In genomic region chr20:63741354-63741675, GRCh38 we compare ENCODE assay signal across 10 cellular contexts. TPM values are rescaled to one million over a fixed set of nuclear protein-coding genes. Genes with fewer than 3 reads are reported as not detected.
DNase-seq lines count a peak whose midpoint lies in the region; ATAC-seq, FAIRE-seq and TF ChIP-seq lines count a peak whose summit lies in the region.
"Had no signal": no experiment of that assay in that cellular context is flagged by ENCODE, and none has a peak within 500 bp of the region (broad histone marks: within the 10 kb centered on the region; RNA-seq: fewer than 3 reads in every experiment).

No MANE protein-coding gene starts in this region.

- CTCF ChIA-PET in K562 (lab: Yijun Ruan, JAX; ENCODE audit: low intra/inter-chr PET ratio), result no interaction called here

- intact Hi-C loops in K562 (cut with micrococcal nuclease) (no loop called here), lower lobe of right lung (cut with DNase I) (no loop called here), transverse colon (cut with DNase I; ENCODE audit: low total_unique reads) (no loop called here)

- H3K4me2 ChIP-seq in K562 (ENCODE audit: insufficient read depth, low read length), result peak overlapping the region; percentile 84

- POLR2A ChIA-PET in K562 (lab: Yijun Ruan, JAX), result interaction anchor here (0.5 to 2.0 kb wide), 11 partner anchors 9 to 205 kb away, joined by 3 to 7 read pairs (median 3); partner anchors contain the start of genes ARFRP1 and ZGPAT

- H3K9me3 ChIP-seq in K562 (replicated peaks; ENCODE audit: control insufficient read depth, insufficient read depth, low read depth, low read length) (no peaks in the 10 kb centered on the region), lower lobe of right lung (no peaks in the 10 kb centered on the region), transverse colon (no peaks in the 10 kb centered on the region)

- 41% methylated on average over 6 of the region's 6 CpGs for WGBS in K562 (ENCODE audit: insufficient coverage, low coverage, missing lambda C conversion rate)
- WGBS in transverse colon (ENCODE audit: low coverage in 1 of 2), 2 donors, result 64% methylated on average over 3 of the region's 6 CpGs; no CpG with 5 or more reads in 1 of the 2 donors

- H3K27me3 ChIP-seq in K562 (ENCODE audit: control insufficient read depth in 2 of 2, insufficient read depth in 2 of 2, low read length in 2 of 2) (no peaks in the 10 kb centered on the region), lower lobe of right lung (ENCODE audit: low read depth) (no peaks in the 10 kb centered on the region), transverse colon (no peaks in the 10 kb centered on the region)

- DNase-seq in activated effector memory CD4-positive, alpha-beta T cell treated with anti-CD3 and anti-CD28 coated beads, Interleukin-2, amount 50 U/mL, for 16 hours, result peak; percentile 64
- DNase-seq in activated effector memory CD4-positive, alpha-beta T cell treated with Interleukin-2 at 50 U/mL for 16 hours, result no peak
- DNase-seq in K562 (ENCODE audit: extremely low read depth in 1 of 4, low spot score in 3 of 4) (peak in 2 of 4 experiments; percentile 6 to 18), lower lobe of right lung (no peak), transverse colon (no peak), GM19239 (ENCODE audit: insufficient read length, low spot score) (no peak), dedifferentiated amniotic fluid mesenchymal stem cell (ENCODE audit: extremely low spot score) (no peak)
- DNase-seq: NCI-H2081 treated with DMSO at 0.1 percent for 48 hours had no signal

- H3K27ac ChIP-seq in K562 (ENCODE audit: extremely low read depth, low read depth, low read length) (peak overlapping the region; percentile 82), lower lobe of right lung (peak overlapping the region; percentile 85), transverse colon (peak overlapping the region; percentile 89 to 98 (median 91))

- TF ChIP-seq POLR2A in K562 (conservative IDR thresholded peaks at IDR 0.05) (no peak), transverse colon (IDR thresholded peaks at IDR 0.05) (no peak)

- no peaks in the 10 kb centered on the region for H3K9me1 ChIP-seq in K562 (ENCODE audit: control insufficient read depth, insufficient read depth, low read length)

- TF ChIP-seq RAD21 in K562 (CRISPR knock-in tag; conservative IDR thresholded peaks at IDR 0.05 in 1 of 2, IDR thresholded peaks at IDR 0.05 in 1 of 2), result no peak

- BruUV-seq in K562 (replicated peaks; lab: Mats Ljungman, UMichigan), result no TSS peak

- in situ Hi-C loops in K562 (cut with MboI), result no loop called here
- in situ Hi-C loops in transverse colon (cut with MboI; ENCODE audit: low pct_ligation_motif_present in 1 of 4, low pct_unique_long_range_greater_than_20kb in 1 of 4, low sequenced_read_pairs in 3 of 4), result no loop called here

- no peak for ATAC-seq in K562
- ATAC-seq in lower lobe of right lung, result no peak
- no peak for ATAC-seq in HG03378 (IDR thresholded peaks at IDR 0.05; ENCODE audit: unreplicated experiment)

- H3K9ac ChIP-seq in K562 (ENCODE audit: insufficient read depth in 1 of 2, low read depth in 2 of 2, low read length in 2 of 2), result peak overlapping the region; percentile 82 to 96

- FAIRE-seq in K562 (lab: Jason Lieb, UNC) (no peak), GM19239 (lab: Jason Lieb, UNC) (no peak)

- H4K20me1 ChIP-seq in K562 (replicated peaks; ENCODE audit: control insufficient read depth, insufficient read depth, low read length), result no peaks in the 10 kb centered on the region; the same call in 1 of the 2 replicates

- peaks cover 11 to 78% of the 10 kb centered on the region in 2 experiments for H3K4me1 ChIP-seq in K562 (replicated peaks in 1 of 2; ENCODE audit: control insufficient read depth in 2 of 2, insufficient read depth in 2 of 2, low read length in 2 of 2)
- H3K4me1 ChIP-seq in lower lobe of right lung, result peaks cover 36% of the 10 kb centered on the region
- H3K4me1 ChIP-seq in transverse colon, result peaks cover 33 to 47% (median 43%) of the 10 kb centered on the region in 4 donors

- TF ChIP-seq CTCF in K562 (IDR thresholded peaks at IDR 0.05 in 2 of 3, conservative IDR thresholded peaks at IDR 0.05 in 1 of 3; ENCODE audit: insufficient read depth in 2 of 3, low read depth in 1 of 3, low read length in 3 of 3) (no peak), lower lobe of right lung (IDR thresholded peaks at IDR 0.05) (no peak), transverse colon (IDR thresholded peaks at IDR 0.05) (no peak)

- peaks cover 39% of the 10 kb centered on the region; the same call in 1 of the 3 replicates for H3K36me3 ChIP-seq in K562 (ENCODE audit: control insufficient read depth, insufficient read depth, low read length)
- H3K36me3 ChIP-seq in lower lobe of right lung, result peaks cover 36% of the 10 kb centered on the region
- no peaks in the 10 kb centered on the region for H3K36me3 ChIP-seq in transverse colon

- no peak for TF ChIP-seq EP300 in K562 (IDR thresholded peaks at IDR 0.05; ENCODE audit: low read length)
- no peak for TF ChIP-seq EP300 in transverse colon (IDR thresholded peaks at IDR 0.05; ENCODE audit: low read depth)

- peak overlapping the region; percentile 70; the same call in 1 of the 2 replicates for H2AFZ ChIP-seq in K562 (ENCODE audit: low read depth, low read length)

- H3K4me3 ChIP-seq in K562 (peak overlapping the region; percentile 66), lower lobe of right lung (peak overlapping the region; percentile 73), transverse colon (peak overlapping the region in 2 of 4 donors; percentile 63 to 72)

- peaks cover 16% of the 10 kb centered on the region for H3K79me2 ChIP-seq in K562 (ENCODE audit: control insufficient read depth, insufficient read depth, low read length)

RNA-seq across cellular contexts. Expression of gene SLC2A4RG, which starts 1.7 kb away (rescaled TPM):
- 22.0 and 60.9 TPM in 2 replicates for total RNA-seq in K562 (2011; cell fraction: chromatin; rRNA removed; ENCODE audit: low replicate concordance)
- total RNA-seq in K562 (2011; cell fraction: nucleolus; rRNA removed), result 104 and 105 TPM in 2 replicates
- 35.7 and 41.6 TPM in 2 replicates for total RNA-seq in K562 (2011; cell fraction: nucleoplasm; rRNA removed)
- total RNA-seq in K562 (2014; rRNA removed) (62.7 and 92.2 TPM in 2 replicates), K562 (2014; rRNA removed; fragmentation: Illumina TruSeq; extraction: Trizol) (8.2 and 8.3 TPM in 2 replicates), K562 (2015; rRNA removed; fragmentation: Illumina TruSeq; extraction: Trizol) (26.5 and 28.3 TPM in 2 replicates), K562 (2021) (97.3 and 104 TPM in 2 replicates), lower lobe of right lung (50.5 TPM), transverse colon (10 to 100 TPM; 26.3 to 50.2 (median 47.7) TPM)
- polyA plus RNA-seq in K562 (2011; rRNA removed) (29.5 and 48.0 TPM in 2 replicates), K562 (2014; fragmentation: Illumina TruSeq; extraction: Trizol) (10.3 and 24.9 TPM in 2 replicates), K562 (2014; fragmentation: Nextera tagmentation; extraction: Ambion mirVana) (1 to 10 TPM in 1 of 2 experiments, under 1 TPM in 1; 0.34 to 1.1 TPM), K562 (2014; rRNA removed) (62.6 and 84.4 TPM in 2 replicates)
- polyA plus RNA-seq in K562 (2011; cell fraction: cytosol; rRNA removed), result 27.4 and 73.4 TPM in 2 replicates
- 238 and 316 TPM in 2 replicates for polyA plus RNA-seq in K562 (2011; cell fraction: nucleus; rRNA removed)
- 65.5 and 70.1 TPM in 2 replicates for polyA plus RNA-seq in K562 (2012)
- polyA minus RNA-seq in K562 (2011; rRNA and poly(A)+ RNA removed), result 1.6 and 4.4 TPM in 2 replicates
- polyA minus RNA-seq in K562 (2011; cell fraction: cytosol; rRNA and poly(A)+ RNA removed), result 14.8 and 20.6 TPM in 2 replicates
- polyA minus RNA-seq in K562 (2011; cell fraction: nucleus; rRNA and poly(A)+ RNA removed), result 47.3 and 53.0 TPM in 2 replicates

RNA-seq across cellular contexts. Expression of gene LIME1, which starts 4.9 kb away (rescaled TPM):
- total RNA-seq in K562 (2011; cell fraction: chromatin; rRNA removed; ENCODE audit: low replicate concordance), result 6.7 and 27.9 TPM in 2 replicates
- total RNA-seq in K562 (2011; cell fraction: nucleolus; rRNA removed), result 29.6 and 36.2 TPM in 2 replicates
- 12.0 and 12.1 TPM in 2 replicates for total RNA-seq in K562 (2011; cell fraction: nucleoplasm; rRNA removed)
- 9.5 and 12.7 TPM in 2 replicates for total RNA-seq in K562 (2014; rRNA removed)
- total RNA-seq in K562 (2014; rRNA removed; fragmentation: Illumina TruSeq; extraction: Trizol), result 0.11 and 0.32 TPM in 2 replicates
- 2.7 and 2.8 TPM in 2 replicates for total RNA-seq in K562 (2015; rRNA removed; fragmentation: Illumina TruSeq; extraction: Trizol)
- 9.3 and 10.2 TPM in 2 replicates for total RNA-seq in K562 (2021)
- polyA plus RNA-seq in K562 (2011; rRNA removed), result 1.5 and 3.9 TPM in 2 replicates
- polyA plus RNA-seq in K562 (2011; cell fraction: cytosol; rRNA removed), result 4.5 and 15.8 TPM in 2 replicates
- 37.1 and 90.0 TPM in 2 replicates for polyA plus RNA-seq in K562 (2011; cell fraction: nucleus; rRNA removed)
- polyA plus RNA-seq in K562 (2012), result 5.5 and 10.7 TPM in 2 replicates
- polyA plus RNA-seq in K562 (2014; fragmentation: Illumina TruSeq; extraction: Trizol), result 0.83 and 2.3 TPM in 2 replicates
- not detected for polyA plus RNA-seq in K562 (2014; fragmentation: Nextera tagmentation; extraction: Ambion mirVana)
- polyA plus RNA-seq in K562 (2014; rRNA removed), result 17.1 and 20.2 TPM in 2 replicates
- 0.06 and 0.25 TPM in 2 replicates for polyA minus RNA-seq in K562 (2011; rRNA and poly(A)+ RNA removed)
- 1.2 and 1.5 TPM in 2 replicates for polyA minus RNA-seq in K562 (2011; cell fraction: cytosol; rRNA and poly(A)+ RNA removed)
- 4.7 and 7.7 TPM in 2 replicates for polyA minus RNA-seq in K562 (2011; cell fraction: nucleus; rRNA and poly(A)+ RNA removed)
- 8.7 TPM for total RNA-seq in lower lobe of right lung
- 10 to 100 TPM; 24.4 to 91.1 (median 44.0) TPM for total RNA-seq in transverse colon

RNA-seq across cellular contexts. Expression of gene ZGPAT, which starts 33.5 kb away (rescaled TPM):
- 20.3 and 73.7 TPM in 2 replicates for total RNA-seq in K562 (2011; cell fraction: chromatin; rRNA removed; ENCODE audit: low replicate concordance)
- 43.4 and 48.4 TPM in 2 replicates for total RNA-seq in K562 (2011; cell fraction: nucleolus; rRNA removed)
- 35.6 and 47.3 TPM in 2 replicates for total RNA-seq in K562 (2011; cell fraction: nucleoplasm; rRNA removed)
- 19.4 and 26.6 TPM in 2 replicates for total RNA-seq in K562 (2014; rRNA removed)
- total RNA-seq in K562 (2014; rRNA removed; fragmentation: Illumina TruSeq; extraction: Trizol), result 2.2 and 2.4 TPM in 2 replicates
- total RNA-seq in K562 (2015; rRNA removed; fragmentation: Illumina TruSeq; extraction: Trizol), result 7.9 and 8.4 TPM in 2 replicates
- total RNA-seq in K562 (2021), result 22.5 and 25.4 TPM in 2 replicates
- polyA plus RNA-seq in K562 (2011; rRNA removed), result 7.4 and 10.7 TPM in 2 replicates
- polyA plus RNA-seq in K562 (2011; cell fraction: cytosol; rRNA removed), result 6.2 and 15.4 TPM in 2 replicates
- polyA plus RNA-seq in K562 (2011; cell fraction: nucleus; rRNA removed), result 40.8 and 67.3 TPM in 2 replicates
- 14.8 and 18.0 TPM in 2 replicates for polyA plus RNA-seq in K562 (2012)
- 5.6 and 10.9 TPM in 2 replicates for polyA plus RNA-seq in K562 (2014; fragmentation: Illumina TruSeq; extraction: Trizol)
- under 1 TPM; 0.14 to 0.21 TPM for polyA plus RNA-seq in K562 (2014; fragmentation: Nextera tagmentation; extraction: Ambion mirVana)
- polyA plus RNA-seq in K562 (2014; rRNA removed), result 24.1 and 27.7 TPM in 2 replicates
- polyA minus RNA-seq in K562 (2011; rRNA and poly(A)+ RNA removed), result 2.7 and 4.6 TPM in 2 replicates
- 11.6 and 12.8 TPM in 2 replicates for polyA minus RNA-seq in K562 (2011; cell fraction: cytosol; rRNA and poly(A)+ RNA removed)
- polyA minus RNA-seq in K562 (2011; cell fraction: nucleus; rRNA and poly(A)+ RNA removed), result 9.8 and 11.2 TPM in 2 replicates
- 27.2 TPM for total RNA-seq in lower lobe of right lung
- total RNA-seq in transverse colon, result 100 to 1,000 TPM in 2 of 4 donors, 10 to 100 TPM in 2; 29.1 to 346 (median 76.5) TPM

RNA-seq across cellular contexts. Expression of gene ARFRP1, which starts 33.5 kb away (rescaled TPM):
- 98.6 and 222 TPM in 2 replicates for total RNA-seq in K562 (2011; cell fraction: chromatin; rRNA removed; ENCODE audit: low replicate concordance)
- 116 and 124 TPM in 2 replicates for total RNA-seq in K562 (2011; cell fraction: nucleolus; rRNA removed)
- 75.6 and 81.5 TPM in 2 replicates for total RNA-seq in K562 (2011; cell fraction: nucleoplasm; rRNA removed)
- total RNA-seq in K562 (2014; rRNA removed), result 64.3 and 74.1 TPM in 2 replicates
- total RNA-seq in K562 (2014; rRNA removed; fragmentation: Illumina TruSeq; extraction: Trizol), result 16.1 and 19.1 TPM in 2 replicates
- total RNA-seq in K562 (2015; rRNA removed; fragmentation: Illumina TruSeq; extraction: Trizol), result 37.3 and 37.7 TPM in 2 replicates
- total RNA-seq in K562 (2021), result 64.0 and 78.9 TPM in 2 replicates
- polyA plus RNA-seq in K562 (2011; rRNA removed), result 37.5 and 39.5 TPM in 2 replicates
- 52.0 and 57.8 TPM in 2 replicates for polyA plus RNA-seq in K562 (2011; cell fraction: cytosol; rRNA removed)
- polyA plus RNA-seq in K562 (2011; cell fraction: nucleus; rRNA removed), result 132 and 147 TPM in 2 replicates
- polyA plus RNA-seq in K562 (2012), result 44.1 and 48.2 TPM in 2 replicates
- 20.0 and 36.3 TPM in 2 replicates for polyA plus RNA-seq in K562 (2014; fragmentation: Illumina TruSeq; extraction: Trizol)
- polyA plus RNA-seq in K562 (2014; fragmentation: Nextera tagmentation; extraction: Ambion mirVana), result 1 to 10 TPM; 2.2 to 6.0 TPM
- 66.9 and 70.5 TPM in 2 replicates for polyA plus RNA-seq in K562 (2014; rRNA removed)
- polyA minus RNA-seq in K562 (2011; rRNA and poly(A)+ RNA removed), result 18.4 and 33.9 TPM in 2 replicates
- polyA minus RNA-seq in K562 (2011; cell fraction: cytosol; rRNA and poly(A)+ RNA removed), result 14.4 and 22.2 TPM in 2 replicates
- 46.2 and 62.4 TPM in 2 replicates for polyA minus RNA-seq in K562 (2011; cell fraction: nucleus; rRNA and poly(A)+ RNA removed)
- 44.3 TPM for total RNA-seq in lower lobe of right lung
- 10 to 100 TPM; 46.2 to 75.4 (median 56.2) TPM for total RNA-seq in transverse colon

RNA-seq across cellular contexts. Expression of gene TNFRSF6B, which starts 44.9 kb away (rescaled TPM):
- total RNA-seq in K562 (2011; cell fraction: chromatin; rRNA removed; ENCODE audit: low replicate concordance), result not detected in 2 replicates
- 4.9 and 6.3 TPM in 2 replicates for total RNA-seq in K562 (2011; cell fraction: nucleolus; rRNA removed)
- total RNA-seq in K562 (2011; cell fraction: nucleoplasm; rRNA removed), result not detected in 2 replicates
- total RNA-seq in K562 (2014; rRNA removed), result 0.32 and 3.8 TPM in 2 replicates
- total RNA-seq in K562 (2014; rRNA removed; fragmentation: Illumina TruSeq; extraction: Trizol), result not detected in 2 replicates
- total RNA-seq in K562 (2015; rRNA removed; fragmentation: Illumina TruSeq; extraction: Trizol), result 0.19 TPM in 1 of 2 replicates, not detected in the other
- total RNA-seq in K562 (2021), result not detected in 2 replicates
- 0.10 and 0.37 TPM in 2 replicates for polyA plus RNA-seq in K562 (2011; rRNA removed)
- polyA plus RNA-seq in K562 (2011; cell fraction: cytosol; rRNA removed), result 1.1 and 5.8 TPM in 2 replicates
- 1.4 and 13.8 TPM in 2 replicates for polyA plus RNA-seq in K562 (2011; cell fraction: nucleus; rRNA removed)
- 0.87 and 1.3 TPM in 2 replicates for polyA plus RNA-seq in K562 (2012)
- not detected in 2 replicates for polyA plus RNA-seq in K562 (2014; fragmentation: Illumina TruSeq; extraction: Trizol)
- polyA plus RNA-seq in K562 (2014; fragmentation: Nextera tagmentation; extraction: Ambion mirVana), result not detected
- 3.2 and 3.5 TPM in 2 replicates for polyA plus RNA-seq in K562 (2014; rRNA removed)
- not detected in 2 replicates for polyA minus RNA-seq in K562 (2011; rRNA and poly(A)+ RNA removed)
- polyA minus RNA-seq in K562 (2011; cell fraction: cytosol; rRNA and poly(A)+ RNA removed), result not detected in 2 replicates
- 1.2 TPM in 1 of 2 replicates, not detected in the other for polyA minus RNA-seq in K562 (2011; cell fraction: nucleus; rRNA and poly(A)+ RNA removed)
- 5.3 TPM for total RNA-seq in lower lobe of right lung
- total RNA-seq in transverse colon, result 10 to 100 TPM in 3 of 4 donors, 1 to 10 TPM in 1; 4.2 to 34.4 (median 13.6) TPM
- total RNA-seq: H7 had no signal
